In genomic region chr9:113597390-113598241, GRCh38 we compare ENCODE assay signal across 1 cellular context.
TF ChIP-seq lines count a peak whose summit lies in the region.

No MANE protein-coding gene starts in this region.

TF ChIP-seq in HepG2, 621 proteins besides CTCF, POLR2A, EP300 and RAD21 (continued from another document):
- TF ChIP-seq PRDM15 (CRISPR knock-in tag; IDR thresholded peaks at IDR 0.05) (no peak), ZNF329 (CRISPR knock-in tag; IDR thresholded peaks at IDR 0.05; ENCODE audit: low read depth) (no peak), HNF1B (CRISPR knock-in tag; IDR thresholded peaks at IDR 0.05) (no peak), JUND (CRISPR knock-in tag; IDR thresholded peaks at IDR 0.05) (no peak)
